8 cellular contexts compared by ENCODE assay signal in the genomic region with DNA sequence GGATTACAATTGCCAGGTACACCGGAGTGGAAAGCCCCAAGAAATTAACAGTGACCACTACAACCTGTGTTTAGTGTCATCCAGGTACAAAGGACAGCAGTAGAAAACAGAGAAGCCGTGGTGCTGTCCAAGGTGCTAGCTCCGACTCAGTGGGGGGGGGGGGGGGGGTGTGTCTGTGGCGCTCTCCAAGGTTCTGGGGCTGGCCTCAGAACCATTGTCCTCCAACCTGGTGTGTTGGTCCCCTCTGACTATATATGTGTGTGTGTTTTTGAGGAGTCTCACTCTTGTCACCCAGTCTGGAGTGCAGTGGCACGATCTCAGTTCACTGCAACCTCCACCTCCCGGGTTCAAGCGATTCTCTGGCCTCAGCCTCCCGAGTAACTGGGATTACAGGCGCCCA. TPM values are rescaled to one million over a fixed set of nuclear protein-coding genes. Genes with fewer than 3 reads are reported as not detected.
DNase-seq lines count a peak whose midpoint lies in the region; ATAC-seq and TF ChIP-seq lines count a peak whose summit lies in the region.

No MANE protein-coding gene starts in this region.

- CTCF ChIA-PET in Calu3 (lab: Charles Lee) = interaction anchor here (0.6 kb wide), 5 partner anchors 15 to 615 kb away, joined by 3 to 6 read pairs (median 3); no protein-coding TSS in a partner anchor

- intact Hi-C loops in Calu3 (cut with micrococcal nuclease; ENCODE audit: unreplicated experiment) (no loop called here), mucosa of descending colon (cut with DNase I, micrococcal nuclease) (no loop called here)

- TF ChIP-seq CTCF in Calu3 (IDR thresholded peaks at IDR 0.05; ENCODE audit: unreplicated experiment) (no peak), mucosa of descending colon (IDR thresholded peaks at IDR 0.05) (no peak)

- no TSS peak for BruUV-seq in Calu3 (replicated peaks; lab: Mats Ljungman, UMichigan)

- peaks cover 8% of the 10 kb centered on the region for H3K4me1 Mint-ChIP-seq in Calu3 (ENCODE audit: low read depth, unreplicated experiment)
- H3K4me1 Mint-ChIP-seq in activated naive CD8-positive, alpha-beta T cell treated with anti-CD3 and anti-CD28 coated beads, Interleukin-2, amount 10 ng/mL, durations not matched to agents 7 days and 5 days = peaks cover 5% of the 10 kb centered on the region

- POLR2A ChIA-PET in activated naive CD8-positive, alpha-beta T cell treated with anti-CD3 and anti-CD28 coated beads, Interleukin-2, amount 10 ng/mL, durations not matched to agents 7 days and 5 days (lab: Charles Lee) = no interaction called here

- H3K27me3 Mint-ChIP-seq in Calu3 (ENCODE audit: unreplicated experiment) = no peaks in the 10 kb centered on the region
- peaks cover 3% of the 10 kb centered on the region for H3K27me3 Mint-ChIP-seq in activated naive CD8-positive, alpha-beta T cell treated with anti-CD3 and anti-CD28 coated beads, Interleukin-2, amount 10 ng/mL, durations not matched to agents 7 days and 5 days

- H3K4me3 ChIP-seq in mucosa of descending colon = no peak overlapping the region

- H3K36me3 Mint-ChIP-seq in Calu3 (ENCODE audit: insufficient read depth, unreplicated experiment) = no peaks in the 10 kb centered on the region
- H3K36me3 Mint-ChIP-seq in activated naive CD8-positive, alpha-beta T cell treated with anti-CD3 and anti-CD28 coated beads, Interleukin-2, amount 10 ng/mL, durations not matched to agents 7 days and 5 days = no peaks in the 10 kb centered on the region

- DNase-seq in Calu3 (peak; percentile 28), NCI-H460 (ENCODE audit: extremely low read depth, low read depth) (peak; percentile 32), mucosa of descending colon (peak in 2 of 3 donors; percentile 41), dedifferentiated amniotic fluid mesenchymal stem cell (ENCODE audit: extremely low spot score) (no peak), DMS114 treated with DMSO at 0.1 percent for 48 hours (lab: John Stamatoyannopoulos, UW; ENCODE audit: unreplicated experiment) (no peak), HuH-7.5 (ENCODE audit: low spot score) (no peak)
- peak; percentile 56 for DNase-seq in activated naive CD8-positive, alpha-beta T cell treated with anti-CD3 and anti-CD28 coated beads, Interleukin-2, amount 10 ng/mL, durations not matched to agents 7 days and 5 days

- H3K36me3 ChIP-seq in mucosa of descending colon (ENCODE audit: low read depth) = no peaks in the 10 kb centered on the region

- no peak for ATAC-seq in activated naive CD8-positive, alpha-beta T cell treated with anti-CD3 and anti-CD28 coated beads, Interleukin-2, amount 10 ng/mL, durations not matched to agents 7 days and 5 days (ENCODE audit: low read depth)
- ATAC-seq in mucosa of descending colon (peak; percentile 54), HG03565 (IDR thresholded peaks at IDR 0.05; ENCODE audit: unreplicated experiment) (no peak)

- no peaks in the 10 kb centered on the region for H3K9me3 ChIP-seq in mucosa of descending colon

- H3K4me3 Mint-ChIP-seq in Calu3 (ENCODE audit: low read depth, unreplicated experiment) = no peak overlapping the region
- H3K4me3 Mint-ChIP-seq in activated naive CD8-positive, alpha-beta T cell treated with anti-CD3 and anti-CD28 coated beads, Interleukin-2, amount 10 ng/mL, durations not matched to agents 7 days and 5 days = no peak overlapping the region

- no peaks in the 10 kb centered on the region for H3K9me3 Mint-ChIP-seq in Calu3 (ENCODE audit: low read depth, unreplicated experiment)
- H3K9me3 Mint-ChIP-seq in activated naive CD8-positive, alpha-beta T cell treated with anti-CD3 and anti-CD28 coated beads, Interleukin-2, amount 10 ng/mL, durations not matched to agents 7 days and 5 days = no peaks in the 10 kb centered on the region

- no peak overlapping the region for H3K27ac Mint-ChIP-seq in Calu3 (ENCODE audit: unreplicated experiment)
- H3K27ac Mint-ChIP-seq in activated naive CD8-positive, alpha-beta T cell treated with anti-CD3 and anti-CD28 coated beads, Interleukin-2, amount 10 ng/mL, durations not matched to agents 7 days and 5 days = no peak overlapping the region

- no peaks in the 10 kb centered on the region for H3K4me1 ChIP-seq in mucosa of descending colon (ENCODE audit: low read depth)

RNA-seq across cellular contexts. Expression of a gene that starts 5.8 kb away (rescaled TPM):
- total RNA-seq in Calu3 (2022) (13.3 and 13.9 TPM in 2 replicates), mucosa of descending colon (1 to 10 TPM; 6.6 to 9.5 (median 6.7) TPM)
- 9.1 and 9.3 TPM in 2 replicates for total RNA-seq in NCI-H460 (2014; rRNA removed; shearing (Covaris generic))
- 12.0 and 12.4 TPM in 2 replicates for polyA plus RNA-seq in NCI-H460 (2014; cell fraction: nucleus; rRNA removed)
- 10 to 100 TPM in 1 of 2 experiments, 1 to 10 TPM in 1; 9.6 to 10.5 TPM for total RNA-seq in activated naive CD8-positive, alpha-beta T cell treated with anti-CD3 and anti-CD28 coated beads, Interleukin-2, amount 10 ng/mL, durations not matched to agents 7 days and 5 days

RNA-seq across cellular contexts. Expression of a gene that starts 21.3 kb away (rescaled TPM):
- total RNA-seq in Calu3 (2022) (11.1 and 11.3 TPM in 2 replicates), mucosa of descending colon (1 to 10 TPM; 7.4 to 8.5 (median 7.8) TPM)
- total RNA-seq in NCI-H460 (2014; rRNA removed; shearing (Covaris generic)) = 2.3 and 2.6 TPM in 2 replicates
- 0.94 and 1.2 TPM in 2 replicates for polyA plus RNA-seq in NCI-H460 (2014; cell fraction: nucleus; rRNA removed)
- total RNA-seq in activated naive CD8-positive, alpha-beta T cell treated with anti-CD3 and anti-CD28 coated beads, Interleukin-2, amount 10 ng/mL, durations not matched to agents 7 days and 5 days = 1 to 10 TPM; 5.3 to 5.8 TPM

RNA-seq across cellular contexts. Expression of a gene that starts 26.0 kb away (rescaled TPM):
- total RNA-seq in Calu3 (2022) = not detected in 2 replicates
- not detected in 2 replicates for total RNA-seq in NCI-H460 (2014; rRNA removed; shearing (Covaris generic))
- polyA plus RNA-seq in NCI-H460 (2014; cell fraction: nucleus; rRNA removed) = not detected in 2 replicates
- not detected for total RNA-seq in activated naive CD8-positive, alpha-beta T cell treated with anti-CD3 and anti-CD28 coated beads, Interleukin-2, amount 10 ng/mL, durations not matched to agents 7 days and 5 days
- total RNA-seq in mucosa of descending colon = not detected

RNA-seq across cellular contexts. Expression of a gene that starts 58.4 kb away (rescaled TPM):
- 72.9 and 105 TPM in 2 replicates for total RNA-seq in Calu3 (2022)
- total RNA-seq in NCI-H460 (2014; rRNA removed; shearing (Covaris generic)) = not detected in 2 replicates
- not detected in 2 replicates for polyA plus RNA-seq in NCI-H460 (2014; cell fraction: nucleus; rRNA removed)
- total RNA-seq in activated naive CD8-positive, alpha-beta T cell treated with anti-CD3 and anti-CD28 coated beads, Interleukin-2, amount 10 ng/mL, durations not matched to agents 7 days and 5 days = not detected
- total RNA-seq in mucosa of descending colon = not detected

Comparison
In these comparisons a context has a peak if more than half of its experiments do, and no peak if none do; other contexts are left out.
1. DNase-seq: peak in Calu3 (single experiment), NCI-H460 (single experiment), activated naive CD8-positive, alpha-beta T cell treated with anti-CD3 and anti-CD28 coated beads, Interleukin-2, amount 10 ng/mL, durations not matched to agents 7 days and 5 days (single experiment) and mucosa of descending colon (2 of 3); none in dedifferentiated amniotic fluid mesenchymal stem cell (single experiment), DMS114 treated with DMSO at 0.1 percent for 48 hours (single experiment) and HuH-7.5 (single experiment).